ENCODE assay signal across 21 cellular contexts in genomic region chr1:125119024-125119441, GRCh38.
"Had no signal": no experiment of that assay in that cellular context is flagged by ENCODE, and none has a peak within 500 bp of the region (broad histone marks: within the 10 kb centered on the region; RNA-seq: fewer than 3 reads in every experiment).

No MANE protein-coding gene starts in this region.

- ATAC-seq: SK-N-SH treated with all-trans-retinoic acid at 6 μM for 48 hours had no signal

- H3K4me1 ChIP-seq: SJCRH30 had no signal

- H3K36me3 ChIP-seq: MG63, SJCRH30 had no signal

- H3K9me3 ChIP-seq: MG63, SJCRH30 had no signal

- FAIRE-seq: RCC 7860 had no signal

- H3K4me3 ChIP-seq: MG63, SJCRH30 had no signal

- H3K27ac ChIP-seq: SJCRH30 had no signal

- H3K27me3 ChIP-seq: MG63, SJCRH30 had no signal

- DNase-seq: IMR-90, Karpas-422, KG1, MG63, NCI-H1092, NCI-H1105 treated with DMSO at 0.1 percent for 48 hours, NCI-H1417 treated with DMSO at 0.1 percent for 48 hours, NCI-H146, NCI-H1694 treated with DMSO at 0.1 percent for 48 hours, NCI-H1930, NCI-H2081, NCI-H2107, NCI-H2227 treated with DMSO at 0.1 percent for 48 hours, NCI-H524, NCI-H526 treated with DMSO at 0.1 percent for 48 hours, NCI-H774, RPMI8226, SHP77 treated with DMSO at 0.1 percent for 48 hours, SJCRH30 had no signal
